ENCODE assay signal across 14 cellular contexts in the genomic region with DNA sequence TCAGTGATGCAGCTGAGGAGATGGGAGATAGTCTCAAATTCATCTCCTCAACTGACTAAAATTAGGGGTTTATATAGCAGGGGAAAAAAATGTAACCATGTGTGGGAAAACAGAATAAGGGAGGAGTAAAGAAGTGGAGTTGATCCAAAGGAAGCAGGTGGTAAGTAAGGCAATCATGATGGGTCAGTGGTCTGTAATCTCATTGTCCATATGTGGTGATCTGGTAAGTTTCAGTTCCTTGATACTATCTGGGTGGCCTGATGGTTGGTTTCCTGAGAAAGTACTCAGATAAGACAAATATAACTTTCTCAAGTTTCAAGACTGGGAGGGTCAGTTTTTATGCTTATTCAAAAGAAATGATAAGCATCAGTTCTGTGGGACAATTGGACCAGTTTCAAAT.
"Had no signal": no experiment of that assay in that cellular context is flagged by ENCODE, and none has a peak within 500 bp of the region (broad histone marks: within the 10 kb centered on the region; RNA-seq: fewer than 3 reads in every experiment).

No MANE protein-coding gene starts in this region.

- H3K4me1 ChIP-seq: ascending aorta, colonic mucosa, sigmoid colon had no signal

- H3K9me3 ChIP-seq: ascending aorta, colonic mucosa, sigmoid colon, thoracic aorta had no signal

- H3K4me3 ChIP-seq: ascending aorta, colonic mucosa, sigmoid colon, thoracic aorta had no signal

- H3K36me3 ChIP-seq: ascending aorta, colonic mucosa, sigmoid colon, thoracic aorta had no signal

- ATAC-seq: activated CD8-positive, alpha-beta T cell treated with anti-CD3 and anti-CD28 coated beads, Interleukin-2, amount 10 ng/mL, durations not matched to agents 7 days and 5 days; activated T-cell treated with anti-CD3 and anti-CD28 coated beads, Interleukin-2, amount 50 U/mL, for 4 hours; left lobe of liver; stimulated activated naive B cell treated with anti-CD40 and anti-IgM and Interleukin-4, amounts not matched to agents 10 μg/mL and 1 μg/mL and 100 μg/mL, for 72 hours had no signal

- H3K27me3 ChIP-seq: ascending aorta, colonic mucosa, sigmoid colon had no signal

- H3K27ac ChIP-seq: ascending aorta, colonic mucosa, sigmoid colon, thoracic aorta had no signal

- DNase-seq: activated CD4-positive, alpha-beta T cell treated with anti-CD3 and anti-CD28 coated beads, Interleukin-2, amount 10 ng/mL, durations not matched to agents 7 days and 5 days; activated CD8-positive, alpha-beta T cell treated with anti-CD3 and anti-CD28 coated beads, Interleukin-2, amount 10 ng/mL, durations not matched to agents 7 days and 5 days; activated naive CD4-positive, alpha-beta T cell treated with anti-CD3 and anti-CD28 coated beads, Interleukin-2, amount 50 U/mL, for 16 hours; activated T-cell treated with anti-CD3 and anti-CD28 coated beads, Interleukin-2, amount 50 U/mL, for 4 hours; colonic mucosa; head of caudate nucleus; kidney; midbrain; nucleus accumbens; sigmoid colon; stimulated activated naive B cell treated with anti-CD40 and anti-IgM and Interleukin-4, amounts not matched to agents 10 μg/mL and 1 μg/mL and 100 μg/mL, for 72 hours had no signal
